Comparison of ENCODE assay signal across 1 cellular context in the genomic region with DNA sequence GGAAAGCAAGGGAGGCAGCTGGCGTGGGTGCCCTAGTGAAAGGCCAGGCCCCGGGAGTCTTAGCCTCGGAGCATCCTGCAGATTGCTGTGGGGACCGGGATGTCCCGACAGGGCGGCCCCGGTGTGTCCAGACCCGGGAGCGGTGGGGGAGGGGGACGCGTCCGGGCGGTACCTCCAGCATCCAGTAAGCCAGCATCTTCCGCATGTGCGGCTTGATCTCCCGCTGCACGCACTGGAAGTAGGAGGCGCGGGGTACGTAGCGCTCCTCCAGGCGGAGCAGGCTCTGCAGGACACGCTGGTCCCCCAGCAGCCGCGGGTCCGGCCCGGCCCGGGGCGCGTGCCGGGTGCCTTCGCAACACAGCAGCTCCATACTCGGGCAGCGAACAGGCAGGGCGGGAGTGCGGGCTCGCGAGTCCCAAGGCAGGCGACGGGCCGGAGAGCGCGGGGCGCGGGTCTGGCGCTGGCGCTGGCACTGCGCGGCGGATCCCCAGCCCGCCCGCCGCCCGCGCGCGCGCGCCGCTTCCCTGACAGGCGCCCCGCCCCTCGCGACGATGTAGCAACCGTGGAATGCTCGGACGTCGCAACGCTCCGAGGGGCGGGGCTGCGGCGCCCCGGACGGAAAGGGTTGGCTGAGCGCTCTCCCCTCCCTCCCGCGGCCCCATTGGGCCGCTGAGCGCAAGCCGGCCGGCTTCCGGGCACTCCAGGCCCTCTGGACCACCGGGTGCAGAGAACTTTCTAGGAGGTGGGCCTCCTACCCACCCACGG.
A peak's percentile ranks its signal among the peaks of the same experiment; 100 is the strongest.
TF ChIP-seq lines count a peak whose summit lies in the region.

A gene (minus strand): TSS at position 529 of the 765 bp plus-strand sequence. CDS start 159 bp downstream, at position 370.

TF ChIP-seq in HepG2, 621 proteins besides CTCF, POLR2A, EP300 and RAD21 (continued from another document and continues in another):
- TF ChIP-seq RFXAP (CRISPR knock-in tag; IDR thresholded peaks at IDR 0.05; ENCODE audit: borderline replicate concordance), result 0 out of 2 replicates have a peak, but pooled peaks have one; percentile 23
- peak; percentile 3; the same call in 1 of the 2 replicates for TF ChIP-seq ELF3 (CRISPR knock-in tag; IDR thresholded peaks at IDR 0.05)
- TF ChIP-seq GABPA (IDR thresholded peaks at IDR 0.05; ENCODE audit: low read depth, low read length), result peak; percentile 51; the same call in 1 of the 2 replicates
- peak; percentile 69 for TF ChIP-seq GABPA (CRISPR knock-in tag; IDR thresholded peaks at IDR 0.05; ENCODE audit: low read depth)
- TF ChIP-seq HOXA3 (CRISPR knock-in tag; IDR thresholded peaks at IDR 0.05), result peak; percentile 64
- TF ChIP-seq HMG20A (CRISPR knock-in tag; IDR thresholded peaks at IDR 0.05; ENCODE audit: borderline replicate concordance), result no peak; the same call in 1 of the 2 replicates
- peak; percentile 49; the same call in 1 of the 2 replicates for TF ChIP-seq MED13 (CRISPR knock-in tag; IDR thresholded peaks at IDR 0.05)
- TF ChIP-seq DNMT3B (CRISPR knock-in tag; conservative IDR thresholded peaks at IDR 0.05), result no peak
- no peak for TF ChIP-seq ZNF850 (CRISPR knock-in tag; conservative IDR thresholded peaks at IDR 0.05)
- TF ChIP-seq ISX (CRISPR knock-in tag; conservative IDR thresholded peaks at IDR 0.05), result no peak
- TF ChIP-seq BRD4 (CRISPR knock-in tag; IDR thresholded peaks at IDR 0.05), result peak; percentile 69; the same call in 1 of the 2 replicates
- peak; percentile 27; the same call in 1 of the 2 replicates for TF ChIP-seq ZNF556 (CRISPR knock-in tag; IDR thresholded peaks at IDR 0.05; ENCODE audit: borderline replicate concordance)
- TF ChIP-seq, protein P1, sequence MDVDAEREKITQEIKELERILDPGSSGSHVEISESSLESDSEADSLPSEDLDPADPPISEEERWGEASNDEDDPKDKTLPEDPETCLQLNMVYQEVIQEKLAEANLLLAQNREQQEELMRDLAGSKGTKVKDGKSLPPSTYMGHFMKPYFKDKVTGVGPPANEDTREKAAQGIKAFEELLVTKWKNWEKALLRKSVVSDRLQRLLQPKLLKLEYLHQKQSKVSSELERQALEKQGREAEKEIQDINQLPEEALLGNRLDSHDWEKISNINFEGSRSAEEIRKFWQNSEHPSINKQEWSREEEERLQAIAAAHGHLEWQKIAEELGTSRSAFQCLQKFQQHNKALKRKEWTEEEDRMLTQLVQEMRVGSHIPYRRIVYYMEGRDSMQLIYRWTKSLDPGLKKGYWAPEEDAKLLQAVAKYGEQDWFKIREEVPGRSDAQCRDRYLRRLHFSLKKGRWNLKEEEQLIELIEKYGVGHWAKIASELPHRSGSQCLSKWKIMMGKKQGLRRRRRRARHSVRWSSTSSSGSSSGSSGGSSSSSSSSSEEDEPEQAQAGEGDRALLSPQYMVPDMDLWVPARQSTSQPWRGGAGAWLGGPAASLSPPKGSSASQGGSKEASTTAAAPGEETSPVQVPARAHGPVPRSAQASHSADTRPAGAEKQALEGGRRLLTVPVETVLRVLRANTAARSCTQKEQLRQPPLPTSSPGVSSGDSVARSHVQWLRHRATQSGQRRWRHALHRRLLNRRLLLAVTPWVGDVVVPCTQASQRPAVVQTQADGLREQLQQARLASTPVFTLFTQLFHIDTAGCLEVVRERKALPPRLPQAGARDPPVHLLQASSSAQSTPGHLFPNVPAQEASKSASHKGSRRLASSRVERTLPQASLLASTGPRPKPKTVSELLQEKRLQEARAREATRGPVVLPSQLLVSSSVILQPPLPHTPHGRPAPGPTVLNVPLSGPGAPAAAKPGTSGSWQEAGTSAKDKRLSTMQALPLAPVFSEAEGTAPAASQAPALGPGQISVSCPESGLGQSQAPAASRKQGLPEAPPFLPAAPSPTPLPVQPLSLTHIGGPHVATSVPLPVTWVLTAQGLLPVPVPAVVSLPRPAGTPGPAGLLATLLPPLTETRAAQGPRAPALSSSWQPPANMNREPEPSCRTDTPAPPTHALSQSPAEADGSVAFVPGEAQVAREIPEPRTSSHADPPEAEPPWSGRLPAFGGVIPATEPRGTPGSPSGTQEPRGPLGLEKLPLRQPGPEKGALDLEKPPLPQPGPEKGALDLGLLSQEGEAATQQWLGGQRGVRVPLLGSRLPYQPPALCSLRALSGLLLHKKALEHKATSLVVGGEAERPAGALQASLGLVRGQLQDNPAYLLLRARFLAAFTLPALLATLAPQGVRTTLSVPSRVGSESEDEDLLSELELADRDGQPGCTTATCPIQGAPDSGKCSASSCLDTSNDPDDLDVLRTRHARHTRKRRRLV (CRISPR knock-in tag; IDR thresholded peaks at IDR 0.05), result no peak
- TF ChIP-seq ZNF367 (CRISPR knock-in tag; IDR thresholded peaks at IDR 0.05; ENCODE audit: borderline replicate concordance), result no peak; the same call in 1 of the 2 replicates
- TF ChIP-seq PHF21A (CRISPR knock-in tag; IDR thresholded peaks at IDR 0.05), result peak; percentile 58; the same call in 1 of the 2 replicates
- TF ChIP-seq TCF7 (IDR thresholded peaks at IDR 0.05; ENCODE audit: low read depth), result no peak
- no peak for TF ChIP-seq EHMT2 (IDR thresholded peaks at IDR 0.05; ENCODE audit: borderline replicate concordance, low read depth, low read length)
- TF ChIP-seq, protein P2, sequence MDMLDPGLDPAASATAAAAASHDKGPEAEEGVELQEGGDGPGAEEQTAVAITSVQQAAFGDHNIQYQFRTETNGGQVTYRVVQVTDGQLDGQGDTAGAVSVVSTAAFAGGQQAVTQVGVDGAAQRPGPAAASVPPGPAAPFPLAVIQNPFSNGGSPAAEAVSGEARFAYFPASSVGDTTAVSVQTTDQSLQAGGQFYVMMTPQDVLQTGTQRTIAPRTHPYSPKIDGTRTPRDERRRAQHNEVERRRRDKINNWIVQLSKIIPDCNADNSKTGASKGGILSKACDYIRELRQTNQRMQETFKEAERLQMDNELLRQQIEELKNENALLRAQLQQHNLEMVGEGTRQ (IDR thresholded peaks at IDR 0.05; ENCODE audit: low read depth, low read length), result no peak
- TF ChIP-seq, protein P2 (CRISPR knock-in tag; IDR thresholded peaks at IDR 0.05; ENCODE audit: borderline replicate concordance), result no peak
- no peak for TF ChIP-seq SP1 (IDR thresholded peaks at IDR 0.05)
- TF ChIP-seq SP1 (CRISPR knock-in tag; IDR thresholded peaks at IDR 0.05), result peak; percentile 69
- TF ChIP-seq ZNF616 (CRISPR knock-in tag; IDR thresholded peaks at IDR 0.05; ENCODE audit: low read depth), result no peak; the same call in 1 of the 2 replicates
- peak; percentile 71; the same call in 1 of the 2 replicates for TF ChIP-seq ZNF225 (CRISPR knock-in tag; IDR thresholded peaks at IDR 0.05)
- TF ChIP-seq RFX5 (IDR thresholded peaks at IDR 0.05; ENCODE audit: low read depth, low read length), result no peak
- TF ChIP-seq RBAK (CRISPR knock-in tag; IDR thresholded peaks at IDR 0.05), result no peak
- no peak for TF ChIP-seq ATF7 (IDR thresholded peaks at IDR 0.05)
- TF ChIP-seq ATF7 (CRISPR knock-in tag; IDR thresholded peaks at IDR 0.05), result no peak
- TF ChIP-seq ZNF546 (CRISPR knock-in tag; conservative IDR thresholded peaks at IDR 0.05), result no peak; the same call in 1 of the 2 replicates
- TF ChIP-seq, protein P3, sequence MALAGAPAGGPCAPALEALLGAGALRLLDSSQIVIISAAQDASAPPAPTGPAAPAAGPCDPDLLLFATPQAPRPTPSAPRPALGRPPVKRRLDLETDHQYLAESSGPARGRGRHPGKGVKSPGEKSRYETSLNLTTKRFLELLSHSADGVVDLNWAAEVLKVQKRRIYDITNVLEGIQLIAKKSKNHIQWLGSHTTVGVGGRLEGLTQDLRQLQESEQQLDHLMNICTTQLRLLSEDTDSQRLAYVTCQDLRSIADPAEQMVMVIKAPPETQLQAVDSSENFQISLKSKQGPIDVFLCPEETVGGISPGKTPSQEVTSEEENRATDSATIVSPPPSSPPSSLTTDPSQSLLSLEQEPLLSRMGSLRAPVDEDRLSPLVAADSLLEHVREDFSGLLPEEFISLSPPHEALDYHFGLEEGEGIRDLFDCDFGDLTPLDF (CRISPR knock-in tag; IDR thresholded peaks at IDR 0.05), result peak; percentile 64; the same call in 1 of the 2 replicates
- TF ChIP-seq ZNF446 (CRISPR knock-in tag; IDR thresholded peaks at IDR 0.05), result peak; percentile 55; the same call in 1 of the 2 replicates
- TF ChIP-seq, protein P4, sequence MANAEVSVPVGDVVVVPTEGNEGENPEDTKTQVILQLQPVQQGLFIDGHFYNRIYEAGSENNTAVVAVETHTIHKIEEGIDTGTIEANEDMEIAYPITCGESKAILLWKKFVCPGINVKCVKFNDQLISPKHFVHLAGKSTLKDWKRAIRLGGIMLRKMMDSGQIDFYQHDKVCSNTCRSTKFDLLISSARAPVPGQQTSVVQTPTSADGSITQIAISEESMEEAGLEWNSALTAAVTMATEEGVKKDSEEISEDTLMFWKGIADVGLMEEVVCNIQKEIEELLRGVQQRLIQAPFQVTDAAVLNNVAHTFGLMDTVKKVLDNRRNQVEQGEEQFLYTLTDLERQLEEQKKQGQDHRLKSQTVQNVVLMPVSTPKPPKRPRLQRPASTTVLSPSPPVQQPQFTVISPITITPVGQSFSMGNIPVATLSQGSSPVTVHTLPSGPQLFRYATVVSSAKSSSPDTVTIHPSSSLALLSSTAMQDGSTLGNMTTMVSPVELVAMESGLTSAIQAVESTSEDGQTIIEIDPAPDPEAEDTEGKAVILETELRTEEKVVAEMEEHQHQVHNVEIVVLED (CRISPR knock-in tag; IDR thresholded peaks at IDR 0.05; ENCODE audit: borderline replicate concordance), result peak; percentile 78
- TF ChIP-seq ZNF879 (CRISPR knock-in tag; IDR thresholded peaks at IDR 0.05), result no peak
- no peak for TF ChIP-seq KDM5A (IDR thresholded peaks at IDR 0.05; ENCODE audit: borderline replicate concordance, low read length)
- TF ChIP-seq ZNF749 (CRISPR knock-in tag; IDR thresholded peaks at IDR 0.05; ENCODE audit: borderline replicate concordance), result no peak
- TF ChIP-seq, protein P5, sequence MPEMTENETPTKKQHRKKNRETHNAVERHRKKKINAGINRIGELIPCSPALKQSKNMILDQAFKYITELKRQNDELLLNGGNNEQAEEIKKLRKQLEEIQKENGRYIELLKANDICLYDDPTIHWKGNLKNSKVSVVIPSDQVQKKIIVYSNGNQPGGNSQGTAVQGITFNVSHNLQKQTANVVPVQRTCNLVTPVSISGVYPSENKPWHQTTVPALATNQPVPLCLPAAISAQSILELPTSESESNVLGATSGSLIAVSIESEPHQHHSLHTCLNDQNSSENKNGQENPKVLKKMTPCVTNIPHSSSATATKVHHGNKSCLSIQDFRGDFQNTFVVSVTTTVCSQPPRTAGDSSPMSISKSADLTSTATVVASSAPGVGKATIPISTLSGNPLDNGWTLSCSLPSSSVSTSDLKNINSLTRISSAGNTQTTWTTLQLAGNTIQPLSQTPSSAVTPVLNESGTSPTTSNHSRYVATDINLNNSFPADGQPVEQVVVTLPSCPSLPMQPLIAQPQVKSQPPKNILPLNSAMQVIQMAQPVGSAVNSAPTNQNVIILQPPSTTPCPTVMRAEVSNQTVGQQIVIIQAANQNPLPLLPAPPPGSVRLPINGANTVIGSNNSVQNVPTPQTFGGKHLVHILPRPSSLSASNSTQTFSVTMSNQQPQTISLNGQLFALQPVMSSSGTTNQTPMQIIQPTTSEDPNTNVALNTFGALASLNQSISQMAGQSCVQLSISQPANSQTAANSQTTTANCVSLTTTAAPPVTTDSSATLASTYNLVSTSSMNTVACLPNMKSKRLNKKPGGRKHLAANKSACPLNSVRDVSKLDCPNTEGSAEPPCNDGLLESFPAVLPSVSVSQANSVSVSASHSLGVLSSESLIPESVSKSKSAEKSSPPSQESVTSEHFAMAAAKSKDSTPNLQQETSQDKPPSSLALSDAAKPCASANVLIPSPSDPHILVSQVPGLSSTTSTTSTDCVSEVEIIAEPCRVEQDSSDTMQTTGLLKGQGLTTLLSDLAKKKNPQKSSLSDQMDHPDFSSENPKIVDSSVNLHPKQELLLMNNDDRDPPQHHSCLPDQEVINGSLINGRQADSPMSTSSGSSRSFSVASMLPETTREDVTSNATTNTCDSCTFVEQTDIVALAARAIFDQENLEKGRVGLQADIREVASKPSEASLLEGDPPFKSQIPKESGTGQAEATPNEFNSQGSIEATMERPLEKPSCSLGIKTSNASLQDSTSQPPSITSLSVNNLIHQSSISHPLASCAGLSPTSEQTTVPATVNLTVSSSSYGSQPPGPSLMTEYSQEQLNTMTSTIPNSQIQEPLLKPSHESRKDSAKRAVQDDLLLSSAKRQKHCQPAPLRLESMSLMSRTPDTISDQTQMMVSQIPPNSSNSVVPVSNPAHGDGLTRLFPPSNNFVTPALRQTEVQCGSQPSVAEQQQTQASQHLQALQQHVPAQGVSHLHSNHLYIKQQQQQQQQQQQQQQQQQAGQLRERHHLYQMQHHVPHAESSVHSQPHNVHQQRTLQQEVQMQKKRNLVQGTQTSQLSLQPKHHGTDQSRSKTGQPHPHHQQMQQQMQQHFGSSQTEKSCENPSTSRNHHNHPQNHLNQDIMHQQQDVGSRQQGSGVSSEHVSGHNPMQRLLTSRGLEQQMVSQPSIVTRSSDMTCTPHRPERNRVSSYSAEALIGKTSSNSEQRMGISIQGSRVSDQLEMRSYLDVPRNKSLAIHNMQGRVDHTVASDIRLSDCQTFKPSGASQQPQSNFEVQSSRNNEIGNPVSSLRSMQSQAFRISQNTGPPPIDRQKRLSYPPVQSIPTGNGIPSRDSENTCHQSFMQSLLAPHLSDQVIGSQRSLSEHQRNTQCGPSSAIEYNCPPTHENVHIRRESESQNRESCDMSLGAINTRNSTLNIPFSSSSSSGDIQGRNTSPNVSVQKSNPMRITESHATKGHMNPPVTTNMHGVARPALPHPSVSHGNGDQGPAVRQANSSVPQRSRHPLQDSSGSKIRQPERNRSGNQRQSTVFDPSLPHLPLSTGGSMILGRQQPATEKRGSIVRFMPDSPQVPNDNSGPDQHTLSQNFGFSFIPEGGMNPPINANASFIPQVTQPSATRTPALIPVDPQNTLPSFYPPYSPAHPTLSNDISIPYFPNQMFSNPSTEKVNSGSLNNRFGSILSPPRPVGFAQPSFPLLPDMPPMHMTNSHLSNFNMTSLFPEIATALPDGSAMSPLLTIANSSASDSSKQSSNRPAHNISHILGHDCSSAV (CRISPR knock-in tag; IDR thresholded peaks at IDR 0.05; ENCODE audit: borderline replicate concordance), result no peak
- peak; percentile 50; the same call in 1 of the 2 replicates for TF ChIP-seq PHF20 (CRISPR knock-in tag; IDR thresholded peaks at IDR 0.05)
- TF ChIP-seq BCL6 (CRISPR knock-in tag; IDR thresholded peaks at IDR 0.05), result peak; percentile 11; the same call in 1 of the 2 replicates
- TF ChIP-seq ZSCAN20 (CRISPR knock-in tag; IDR thresholded peaks at IDR 0.05; ENCODE audit: borderline replicate concordance), result peak; percentile 36; the same call in 1 of the 2 replicates
- peak; percentile 63; the same call in 1 of the 2 replicates for TF ChIP-seq SALL1 (CRISPR knock-in tag; IDR thresholded peaks at IDR 0.05)
- TF ChIP-seq SMYD3 (CRISPR knock-in tag; IDR thresholded peaks at IDR 0.05), result no peak
